Comparison of ENCODE assay signal across 31 cellular contexts in genomic region chr11:73667906-73668305, GRCh38. TPM values are rescaled to one million over a fixed set of nuclear protein-coding genes. Genes with fewer than 3 reads are reported as not detected.
"Had no signal": no experiment of that assay in that cellular context is flagged by ENCODE, and none has a peak within 500 bp of the region (broad histone marks: within the 10 kb centered on the region; RNA-seq: fewer than 3 reads in every experiment).

No MANE protein-coding gene starts in this region.

- H3K4me2 ChIP-seq: neural progenitor cell had no signal

- H3K4me1 ChIP-seq: esophagus squamous epithelium, neural progenitor cell, pancreas, right lobe of liver, testis had no signal

- H3K27ac ChIP-seq: epithelial cell of prostate, esophagus squamous epithelium, gastroesophageal sphincter, left ventricle myocardium inferior, neural progenitor cell, pancreas, psoas muscle, right lobe of liver, spleen, testis, tibial nerve, upper lobe of right lung, vagina had no signal

- H3K9me3 ChIP-seq: esophagus squamous epithelium, gastroesophageal sphincter, left ventricle myocardium inferior, pancreas, psoas muscle, right lobe of liver, spleen, testis, tibial nerve, upper lobe of right lung, vagina had no signal

- H3K9ac ChIP-seq: neural progenitor cell had no signal

- H3K27me3 ChIP-seq: dorsolateral prefrontal cortex, esophagus squamous epithelium, gastroesophageal sphincter, neural progenitor cell, pancreas, right lobe of liver, spleen, testis, tibial nerve, upper lobe of right lung, vagina had no signal

- H3K4me3 ChIP-seq: dorsolateral prefrontal cortex, esophagus squamous epithelium, gastroesophageal sphincter, left ventricle myocardium inferior, lung, neural progenitor cell, pancreas, psoas muscle, right lobe of liver, spleen, testis, tibial nerve, upper lobe of right lung, vagina had no signal

- H2AFZ ChIP-seq: neural progenitor cell had no signal

- H3K36me3 ChIP-seq: esophagus squamous epithelium, left ventricle myocardium inferior, neural progenitor cell, pancreas, right lobe of liver, spleen, upper lobe of right lung, vagina had no signal

- ATAC-seq: gastroesophageal sphincter; left cardiac atrium; natural killer cell treated with Interleukin-12 subunit alpha and Interleukin-12 subunit beta and Interleukin-15 and Interleukin-18, amount 100 ng/mL, for 72 hours; pancreas; psoas muscle; right lobe of liver; stimulated activated memory B cell treated with anti-CD40 and anti-IgM and Interleukin-4, amounts not matched to agents 10 μg/mL and 1 μg/mL and 100 μg/mL, for 72 hours; stimulated activated naive CD8-positive, alpha-beta T cell treated with anti-CD3 and anti-CD28 coated beads, Interleukin-15, amount 100 ng/mL, for 72 hours; upper lobe of right lung had no signal

- DNase-seq: cortex of kidney; dorsolateral prefrontal cortex; effector CD8-positive, alpha-beta T cell; esophagus squamous epithelium; foreskin fibroblast; glutamatergic neuron; left cardiac atrium; left ventricle myocardium inferior; mesenchymal stem cell; midbrain; occipital lobe; pancreas; psoas muscle; retina; right lobe of liver; spleen; stimulated activated CD4-positive, alpha-beta T cell treated with anti-CD3 and anti-CD28 coated beads, Interleukin-15, amount 100 ng/mL, for 24 hours; stimulated activated CD4-positive, alpha-beta T cell treated with anti-CD3 and anti-CD28 coated beads, Interleukin-1b, Interleukin-23, amount 100 ng/mL, for 48 hours; stimulated activated CD4-positive, alpha-beta T cell treated with anti-CD3 and anti-CD28 coated beads, Interleukin-4, amount 100 ng/mL, for 24 hours; stimulated activated naive CD8-positive, alpha-beta T cell treated with anti-CD3 and anti-CD28 coated beads, Interleukin-15, amount 100 ng/mL, for 72 hours; testis had no signal

RNA-seq across cellular contexts. Expression of gene PLEKHB1, which starts 21.5 kb away (rescaled TPM):
- polyA plus RNA-seq: keratinocyte had no signal
